ENCODE assay signal across 17 cellular contexts in the genomic region with DNA sequence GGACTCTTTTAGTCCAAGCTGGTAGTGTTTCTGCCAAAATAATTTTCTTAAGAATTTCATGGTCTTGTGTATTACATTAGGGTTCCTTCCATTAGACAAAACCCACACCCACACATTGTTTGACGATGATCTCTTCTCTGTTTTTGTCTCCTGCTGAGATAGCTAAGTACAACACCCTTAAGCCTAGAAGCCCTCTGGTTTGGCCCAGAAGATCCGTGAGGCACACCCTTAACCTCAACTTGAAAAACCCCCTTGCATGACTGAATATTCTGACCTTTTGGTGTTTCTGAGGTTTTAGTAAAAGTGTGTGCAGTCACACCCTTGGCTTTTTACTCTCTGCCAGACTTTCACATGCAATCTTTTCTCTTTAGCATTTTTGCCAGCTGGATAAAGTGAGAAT. TPM values are rescaled to one million over a fixed set of nuclear protein-coding genes. Genes with fewer than 3 reads are reported as not detected.
DNase-seq lines count a peak whose midpoint lies in the region; ATAC-seq, FAIRE-seq and TF ChIP-seq lines count a peak whose summit lies in the region.
"Had no signal": no experiment of that assay in that cellular context is flagged by ENCODE, and none has a peak within 500 bp of the region (broad histone marks: within the 10 kb centered on the region; RNA-seq: fewer than 3 reads in every experiment).

No MANE protein-coding gene starts in this region.

- peak; percentile 32 to 77 for ATAC-seq in activated naive CD4-positive, alpha-beta T cell treated with anti-CD3 and anti-CD28 coated beads, Interleukin-2, amount 50 U/mL, for 72 hours
- ATAC-seq in HG03095 (IDR thresholded peaks at IDR 0.05; ENCODE audit: unreplicated experiment) (peak; percentile 68), GM12878 (peak; percentile 74)

- H3K4me3 ChIP-seq in GM12878 (0 out of 2 replicates have a peak overlapping the region, but pooled peaks have one; percentile 29), trophoblast cell (ENCODE audit: low read depth, low read length) (no peak overlapping the region)

- TF ChIP-seq CTCF in GM12878 (IDR thresholded peaks at IDR 0.05 in 2 of 3, conservative IDR thresholded peaks at IDR 0.05 in 1 of 3; ENCODE audit: control insufficient read depth in 2 of 3, extremely low read depth in 1 of 3, insufficient read depth in 1 of 3, low read depth in 3 of 3, low read length in 3 of 3): no peak

- H3K9ac ChIP-seq in GM12878 (ENCODE audit: control insufficient read depth, insufficient read depth, low read length) (no peak overlapping the region), trophoblast cell (ENCODE audit: low read length) (no peak overlapping the region)

- no peaks in the 10 kb centered on the region for H3K4me1 ChIP-seq in GM12878 (ENCODE audit: control insufficient read depth, insufficient read depth, low read length)
- H3K4me1 ChIP-seq in trophoblast cell (ENCODE audit: control insufficient read depth in 1 of 2, insufficient read depth in 2 of 2, low read length in 2 of 2): no peaks in the 10 kb centered on the region

- H4K12ac ChIP-seq in trophoblast cell (ENCODE audit: low read depth, low read length): no peak overlapping the region

- no peaks in the 10 kb centered on the region for H3K79me1 ChIP-seq in trophoblast cell (ENCODE audit: low read length)

- peaks cover 2% of the 10 kb centered on the region; the same call in 2 of the 3 replicates for H3K9me3 ChIP-seq in GM12878 (replicated peaks; ENCODE audit: control insufficient read depth, insufficient read depth, low read length)
- H3K9me3 ChIP-seq in trophoblast cell (ENCODE audit: insufficient read depth, low read depth, low read length): peaks cover 7% of the 10 kb centered on the region

- H3K27ac Mint-ChIP-seq in activated naive CD4-positive, alpha-beta T cell treated with anti-CD3 and anti-CD28 coated beads, Interleukin-2, amount 50 U/mL, for 72 hours: peak overlapping the region in 1 of 2 donors; percentile 73
- no peak overlapping the region for H3K27ac Mint-ChIP-seq in activated naive CD4-positive, alpha-beta T cell treated with anti-CD3 and anti-CD28 coated beads, Interleukin-2, amount 10 ng/mL, durations not matched to agents 7 days and 5 days
- H3K27ac Mint-ChIP-seq in stimulated activated naive CD8-positive, alpha-beta T cell treated with anti-CD3 and anti-CD28 coated beads, Interleukin-15, Interleukin-2, amounts not matched to agents 100 ng/mL and 50 ng/mL, for 24 hours: peak overlapping the region; percentile 91
- H3K27ac Mint-ChIP-seq: nephron had no signal

- H4K20me1 ChIP-seq in GM12878 (ENCODE audit: control insufficient read depth, insufficient read depth): no peaks in the 10 kb centered on the region

- H2AFZ ChIP-seq in GM12878 (ENCODE audit: control insufficient read depth, low read depth, low read length) (no peak overlapping the region), trophoblast cell (ENCODE audit: insufficient read depth, low read length, poor library complexity) (no peak overlapping the region)

- no peak overlapping the region for H3K4ac ChIP-seq in trophoblast cell (ENCODE audit: low read depth, low read length)

- H3K14ac ChIP-seq in trophoblast cell (ENCODE audit: low read length): no peak overlapping the region

- peak overlapping the region; percentile 30; the same call in 1 of the 2 replicates for H3K4me2 ChIP-seq in GM12878 (ENCODE audit: control insufficient read depth, insufficient read depth)
- no peak overlapping the region for H3K4me2 ChIP-seq in trophoblast cell (ENCODE audit: low read length)

- H3K27ac ChIP-seq in GM12878 (ENCODE audit: control insufficient read depth, insufficient read depth): peak overlapping the region; percentile 56; the same call in 1 of the 2 replicates
- no peak overlapping the region for H3K27ac ChIP-seq in trophoblast cell (ENCODE audit: low read depth, low read length)
- H3K27ac ChIP-seq: HL-60 had no signal

- CTCF ChIA-PET in activated naive CD4-positive, alpha-beta T cell treated with anti-CD3 and anti-CD28 coated beads, Interleukin-2, amount 10 ng/mL, durations not matched to agents 7 days and 5 days (lab: Charles Lee): no interaction called here
- CTCF ChIA-PET in GM12878 (lab: Yijun Ruan, JAX): interaction anchor here (0.6 kb wide), 1 partner anchor 1323 kb away, joined by 3 read pairs; no protein-coding TSS in a partner anchor

- no peak overlapping the region for H2AK5ac ChIP-seq in trophoblast cell (ENCODE audit: low read length)

- TF ChIP-seq POLR2A in GM12878 (IDR thresholded peaks at IDR 0.05; ENCODE audit: low read depth, low read length): no peak

- intact Hi-C loops in GM12878 (cut with micrococcal nuclease; ENCODE audit: unreplicated experiment): no loop called here

- no peak overlapping the region for H2BK5ac ChIP-seq in trophoblast cell (ENCODE audit: low read depth, low read length, poor library complexity)

- no peaks in the 10 kb centered on the region for H3K4me1 Mint-ChIP-seq in activated naive CD4-positive, alpha-beta T cell treated with anti-CD3 and anti-CD28 coated beads, Interleukin-2, amount 10 ng/mL, durations not matched to agents 7 days and 5 days
- H3K4me1 Mint-ChIP-seq in stimulated activated naive CD8-positive, alpha-beta T cell treated with anti-CD3 and anti-CD28 coated beads, Interleukin-15, Interleukin-2, amounts not matched to agents 100 ng/mL and 50 ng/mL, for 24 hours (ENCODE audit: low read depth): peaks cover 37% of the 10 kb centered on the region
- H3K4me1 Mint-ChIP-seq: nephron had no signal

- no peak overlapping the region for H3K4me3 Mint-ChIP-seq in activated naive CD4-positive, alpha-beta T cell treated with anti-CD3 and anti-CD28 coated beads, Interleukin-2, amount 10 ng/mL, durations not matched to agents 7 days and 5 days
- H3K4me3 Mint-ChIP-seq in stimulated activated naive CD8-positive, alpha-beta T cell treated with anti-CD3 and anti-CD28 coated beads, Interleukin-15, Interleukin-2, amounts not matched to agents 100 ng/mL and 50 ng/mL, for 24 hours: peak overlapping the region; percentile 67
- H3K4me3 Mint-ChIP-seq: nephron had no signal

- 0% methylated on average over 2 of the region's 2 CpGs for WGBS in GM12878 (ENCODE audit: insufficient coverage, insufficient replicate concordance, low lambda C conversion rate, missing lambda C conversion rate)
- whole genome bisulfite sequencing in trophoblast cell (ENCODE audit: extremely low coverage, insufficient coverage, insufficient read length): no CpG with 5 or more reads among the region's 2 CpGs

- no peak for DNase-seq in activated naive CD4-positive, alpha-beta T cell treated with anti-CD3 and anti-CD28 coated beads, Interleukin-2, amount 50 U/mL, for 72 hours (ENCODE audit: low spot score in 2 of 2)
- DNase-seq in activated naive CD4-positive, alpha-beta T cell treated with anti-CD3 and anti-CD28 coated beads, Interleukin-2, amount 10 ng/mL, durations not matched to agents 7 days and 5 days: no peak
- peak; percentile 9 for DNase-seq in GM12878 (ENCODE audit: low read depth, low spot score)
- DNase-seq in trophoblast cell: no peak
- DNase-seq in NCI-H146 treated with DMSO at 0.1 percent for 48 hours (lab: John Stamatoyannopoulos, UW; ENCODE audit: unreplicated experiment): no peak
- DNase-seq in medulla oblongata (ENCODE audit: extremely low spot score): no peak
- DNase-seq: activated CD4-positive, alpha-beta T cell treated with anti-CD3 and anti-CD28 coated beads, Interleukin-2, amount 50 U/mL, for 1 hour; hypothalamus; NCI-H2081; RPMI8226; stimulated activated CD4-positive, alpha-beta T cell treated with anti-CD3 and anti-CD28 coated beads, Interleukin-4, amount 100 ng/mL, for 4 hours had no signal

- H3K36me3 Mint-ChIP-seq in activated naive CD4-positive, alpha-beta T cell treated with anti-CD3 and anti-CD28 coated beads, Interleukin-2, amount 50 U/mL, for 72 hours: no peaks in the 10 kb centered on the region
- H3K36me3 Mint-ChIP-seq in activated naive CD4-positive, alpha-beta T cell treated with anti-CD3 and anti-CD28 coated beads, Interleukin-2, amount 10 ng/mL, durations not matched to agents 7 days and 5 days: no peaks in the 10 kb centered on the region
- H3K36me3 Mint-ChIP-seq in stimulated activated naive CD8-positive, alpha-beta T cell treated with anti-CD3 and anti-CD28 coated beads, Interleukin-15, Interleukin-2, amounts not matched to agents 100 ng/mL and 50 ng/mL, for 24 hours (ENCODE audit: low read depth): no peaks in the 10 kb centered on the region

- TF ChIP-seq RAD21 in GM12878 (IDR thresholded peaks at IDR 0.05; ENCODE audit: insufficient read depth, low read depth, low read length): no peak

- SMC1A ChIA-PET in GM12878 (lab: Charles Lee; ENCODE audit: uncharacterized antibody, unreplicated experiment): no interaction called here

- POLR2A ChIA-PET in GM12878 (lab: Charles Lee): interaction anchor here (1.6 kb wide), 1 partner anchor 29 kb away, joined by 3 read pairs; a partner anchor contains a TSS

- no peak overlapping the region for H2BK12ac ChIP-seq in trophoblast cell (ENCODE audit: low read length)

- no peak overlapping the region for H3K23ac ChIP-seq in trophoblast cell (ENCODE audit: low read length)

- H3K36me3 ChIP-seq in GM12878 (ENCODE audit: control insufficient read depth in 2 of 2, insufficient read depth in 2 of 2, low read length in 1 of 2): no peaks in the 10 kb centered on the region
- no peaks in the 10 kb centered on the region for H3K36me3 ChIP-seq in trophoblast cell (ENCODE audit: control insufficient read depth in 1 of 2, insufficient read depth in 2 of 2, low read length in 2 of 2)

- no peak overlapping the region for H4K8ac ChIP-seq in trophoblast cell (ENCODE audit: low read depth, low read length)

- peaks cover 39% of the 10 kb centered on the region for H3K27me3 Mint-ChIP-seq in activated naive CD4-positive, alpha-beta T cell treated with anti-CD3 and anti-CD28 coated beads, Interleukin-2, amount 10 ng/mL, durations not matched to agents 7 days and 5 days
- H3K27me3 Mint-ChIP-seq in stimulated activated naive CD8-positive, alpha-beta T cell treated with anti-CD3 and anti-CD28 coated beads, Interleukin-15, Interleukin-2, amounts not matched to agents 100 ng/mL and 50 ng/mL, for 24 hours: peaks cover 48% of the 10 kb centered on the region

- no peak overlapping the region for H4K91ac ChIP-seq in trophoblast cell (ENCODE audit: low read depth, low read length)

- RAD21 ChIA-PET in GM12878 (lab: Charles Lee; ENCODE audit: unreplicated experiment): interaction anchor here (0.5 kb wide), 1 partner anchor 848 kb away, joined by 4 read pairs; no protein-coding TSS in a partner anchor

- no peak overlapping the region for H3K18ac ChIP-seq in trophoblast cell (ENCODE audit: low read length)

- no TSS peak for BruUV-seq in GM12878 (replicated peaks; lab: Mats Ljungman, UMichigan)

- H3K79me2 ChIP-seq in GM12878 (ENCODE audit: control insufficient read depth, insufficient read depth, low read length) (no peaks in the 10 kb centered on the region), trophoblast cell (ENCODE audit: control insufficient read depth, insufficient read depth, low read length, poor library complexity) (no peaks in the 10 kb centered on the region)

- H3K27me3 ChIP-seq in GM12878 (replicated peaks in 1 of 2; ENCODE audit: control insufficient read depth in 2 of 2, insufficient read depth in 2 of 2, low read length in 1 of 2): no peaks in the 10 kb centered on the region
- H3K27me3 ChIP-seq in trophoblast cell (ENCODE audit: insufficient read depth, low read length): no peaks in the 10 kb centered on the region

- no peak for FAIRE-seq in GM12878 (lab: Jason Lieb, UNC)
- FAIRE-seq: urothelium cell line had no signal

- H2BK120ac ChIP-seq in trophoblast cell (ENCODE audit: insufficient read depth, low read length, poor library complexity): no peak overlapping the region

- no peak for TF ChIP-seq EP300 in GM12878 (IDR thresholded peaks at IDR 0.05; ENCODE audit: borderline replicate concordance in 1 of 2, control insufficient read depth in 1 of 2, low read depth in 2 of 2, low read length in 2 of 2)

- no peaks in the 10 kb centered on the region for H3K9me3 Mint-ChIP-seq in activated naive CD4-positive, alpha-beta T cell treated with anti-CD3 and anti-CD28 coated beads, Interleukin-2, amount 50 U/mL, for 72 hours
- peaks cover 3% of the 10 kb centered on the region for H3K9me3 Mint-ChIP-seq in activated naive CD4-positive, alpha-beta T cell treated with anti-CD3 and anti-CD28 coated beads, Interleukin-2, amount 10 ng/mL, durations not matched to agents 7 days and 5 days
- peaks cover 4% of the 10 kb centered on the region for H3K9me3 Mint-ChIP-seq in stimulated activated naive CD8-positive, alpha-beta T cell treated with anti-CD3 and anti-CD28 coated beads, Interleukin-15, Interleukin-2, amounts not matched to agents 100 ng/mL and 50 ng/mL, for 24 hours

- in situ Hi-C loops in GM12878 (cut with MboI): no loop called here

RNA-seq across cellular contexts. Expression of a gene that starts 29.3 kb away (rescaled TPM):
- total RNA-seq in activated naive CD4-positive, alpha-beta T cell treated with anti-CD3 and anti-CD28 coated beads, Interleukin-2, amount 50 U/mL, for 72 hours: 10 to 100 TPM; 31.7 to 36.2 TPM
- total RNA-seq in GM12878 (2013; cell fraction: nucleolus; rRNA removed): 48.7 and 58.7 TPM in 2 replicates
- total RNA-seq in GM12878 (2014; rRNA removed): 6.8 and 8.4 TPM in 2 replicates
- total RNA-seq in GM12878 (2014; rRNA removed; fragmentation: Illumina TruSeq; extraction: Trizol): 9.6 and 11.4 TPM in 2 replicates
- 15.0 and 15.6 TPM in 2 replicates for total RNA-seq in GM12878 (2021)
- polyA plus RNA-seq in GM12878 (2011; ENCODE audit: low read depth): 5.8 TPM
- 11.8 and 16.2 TPM in 2 replicates for polyA plus RNA-seq in GM12878 (2011; rRNA removed)
- 6.7 and 7.6 TPM in 2 replicates for polyA plus RNA-seq in GM12878 (2011; cell fraction: cytosol; rRNA removed)
- polyA plus RNA-seq in GM12878 (2011; cell fraction: nucleus; rRNA removed): 17.7 and 20.8 TPM in 2 replicates
- 6.8 and 8.1 TPM in 2 replicates for polyA plus RNA-seq in GM12878 (2012)
- polyA plus RNA-seq in GM12878 (2014; fragmentation: Illumina TruSeq; extraction: Trizol): 7.9 and 9.2 TPM in 2 replicates
- 1 to 10 TPM; 4.3 to 6.6 TPM for polyA plus RNA-seq in GM12878 (2014; fragmentation: Nextera tagmentation; extraction: Ambion mirVana)
- polyA plus RNA-seq in GM12878 (2014; rRNA removed): 4.9 and 6.1 TPM in 2 replicates
- 1 to 10 TPM; 7.8 to 9.8 TPM for polyA plus RNA-seq in GM12878 (2016; fragmentation: Nextera tagmentation; extraction: Ambion mirVana)
- 40.6 and 69.3 TPM in 2 replicates for polyA minus RNA-seq in GM12878 (2011; rRNA and poly(A)+ RNA removed)
- polyA minus RNA-seq in GM12878 (2011; cell fraction: cytosol; rRNA and poly(A)+ RNA removed): 5.9 and 8.0 TPM in 2 replicates
- polyA minus RNA-seq in GM12878 (2011; cell fraction: nucleus; rRNA and poly(A)+ RNA removed): 20.3 and 27.0 TPM in 2 replicates
- 8.3 and 8.7 TPM in 2 replicates for polyA plus RNA-seq in trophoblast cell (2013)

RNA-seq across cellular contexts. Expression of a gene that starts 41.9 kb away (rescaled TPM):
- not detected for total RNA-seq in activated naive CD4-positive, alpha-beta T cell treated with anti-CD3 and anti-CD28 coated beads, Interleukin-2, amount 50 U/mL, for 72 hours
- not detected in 2 replicates for total RNA-seq in GM12878 (2013; cell fraction: nucleolus; rRNA removed)
- not detected in 2 replicates for total RNA-seq in GM12878 (2014; rRNA removed)
- not detected in 2 replicates for total RNA-seq in GM12878 (2014; rRNA removed; fragmentation: Illumina TruSeq; extraction: Trizol)
- total RNA-seq in GM12878 (2021): not detected in 2 replicates
- polyA plus RNA-seq in GM12878 (2011; ENCODE audit: low read depth): not detected
- polyA plus RNA-seq in GM12878 (2011; rRNA removed): not detected in 2 replicates
- polyA plus RNA-seq in GM12878 (2011; cell fraction: cytosol; rRNA removed): not detected in 2 replicates
- not detected in 2 replicates for polyA plus RNA-seq in GM12878 (2011; cell fraction: nucleus; rRNA removed)
- not detected in 2 replicates for polyA plus RNA-seq in GM12878 (2012)
- polyA plus RNA-seq in GM12878 (2014; fragmentation: Illumina TruSeq; extraction: Trizol): not detected in 2 replicates
- polyA plus RNA-seq in GM12878 (2014; fragmentation: Nextera tagmentation; extraction: Ambion mirVana): not detected
- polyA plus RNA-seq in GM12878 (2014; rRNA removed): not detected in 2 replicates
- polyA plus RNA-seq in GM12878 (2016; fragmentation: Nextera tagmentation; extraction: Ambion mirVana): not detected
- polyA minus RNA-seq in GM12878 (2011; rRNA and poly(A)+ RNA removed): not detected in 2 replicates
- polyA minus RNA-seq in GM12878 (2011; cell fraction: cytosol; rRNA and poly(A)+ RNA removed): not detected in 2 replicates
- polyA minus RNA-seq in GM12878 (2011; cell fraction: nucleus; rRNA and poly(A)+ RNA removed): not detected in 2 replicates
- 3.0 and 3.9 TPM in 2 replicates for polyA plus RNA-seq in trophoblast cell (2013)
- polyA plus RNA-seq: AG04450 had no signal

RNA-seq across cellular contexts. Expression of a gene that starts 45.6 kb away (rescaled TPM):
- total RNA-seq in activated naive CD4-positive, alpha-beta T cell treated with anti-CD3 and anti-CD28 coated beads, Interleukin-2, amount 50 U/mL, for 72 hours: not detected
- not detected in 2 replicates for total RNA-seq in GM12878 (2013; cell fraction: nucleolus; rRNA removed)
- total RNA-seq in GM12878 (2014; rRNA removed): not detected in 2 replicates
- not detected in 2 replicates for total RNA-seq in GM12878 (2014; rRNA removed; fragmentation: Illumina TruSeq; extraction: Trizol)
- total RNA-seq in GM12878 (2021): not detected in 2 replicates
- polyA plus RNA-seq in GM12878 (2011; ENCODE audit: low read depth): not detected
- polyA plus RNA-seq in GM12878 (2011; rRNA removed): not detected in 2 replicates
- not detected in 2 replicates for polyA plus RNA-seq in GM12878 (2011; cell fraction: cytosol; rRNA removed)
- polyA plus RNA-seq in GM12878 (2011; cell fraction: nucleus; rRNA removed): not detected in 2 replicates
- polyA plus RNA-seq in GM12878 (2012): not detected in 2 replicates
- not detected in 2 replicates for polyA plus RNA-seq in GM12878 (2014; fragmentation: Illumina TruSeq; extraction: Trizol)
- not detected for polyA plus RNA-seq in GM12878 (2014; fragmentation: Nextera tagmentation; extraction: Ambion mirVana)
- not detected in 2 replicates for polyA plus RNA-seq in GM12878 (2014; rRNA removed)
- not detected for polyA plus RNA-seq in GM12878 (2016; fragmentation: Nextera tagmentation; extraction: Ambion mirVana)
- not detected in 2 replicates for polyA minus RNA-seq in GM12878 (2011; rRNA and poly(A)+ RNA removed)
- polyA minus RNA-seq in GM12878 (2011; cell fraction: cytosol; rRNA and poly(A)+ RNA removed): not detected in 2 replicates
- polyA minus RNA-seq in GM12878 (2011; cell fraction: nucleus; rRNA and poly(A)+ RNA removed): not detected in 2 replicates
- polyA plus RNA-seq in trophoblast cell (2013): 0.04 and 0.07 TPM in 2 replicates
- polyA plus RNA-seq: AG04450 had no signal
